ENCODE assay signal across 14 cellular contexts in genomic region chr1:38475624-38476005, GRCh38.
A peak's percentile ranks its signal among the peaks of the same experiment; 100 is the strongest.
DNase-seq lines count a peak whose midpoint lies in the region; ATAC-seq, FAIRE-seq and TF ChIP-seq lines count a peak whose summit lies in the region.
"Had no signal": no experiment of that assay in that cellular context is flagged by ENCODE, and none has a peak within 500 bp of the region (broad histone marks: within the 10 kb centered on the region; RNA-seq: fewer than 3 reads in every experiment).

No MANE protein-coding gene starts in this region.

- peak overlapping the region; percentile 85 to 90 for H3K4me3 Mint-ChIP-seq in stimulated activated naive B cell treated with anti-CD40 and anti-IgM and Interleukin-4, amounts not matched to agents 10 μg/mL and 1 μg/mL and 100 μg/mL, for 72 hours
- H3K4me3 Mint-ChIP-seq in Calu3 (ENCODE audit: low read depth, unreplicated experiment), result no peak overlapping the region

- peak overlapping the region; percentile 100 for H3K27ac Mint-ChIP-seq in stimulated activated naive B cell treated with anti-CD40 and anti-IgM and Interleukin-4, amounts not matched to agents 10 μg/mL and 1 μg/mL and 100 μg/mL, for 72 hours
- no peak overlapping the region for H3K27ac Mint-ChIP-seq in Calu3 (ENCODE audit: unreplicated experiment)
- H3K27ac Mint-ChIP-seq: activated CD4-positive, alpha-beta T cell treated with anti-CD3 and anti-CD28 coated beads, Interleukin-2, amount 10 ng/mL, durations not matched to agents 24 days and 14 days had no signal

- no peak for DNase-seq in Peyer's patch
- no peak for DNase-seq in kidney
- no peak for DNase-seq in stimulated activated naive B cell treated with anti-CD40 and anti-IgM and Interleukin-4, amounts not matched to agents 10 μg/mL and 1 μg/mL and 100 μg/mL, for 72 hours
- DNase-seq in NOMO-1 (lab: John Stamatoyannopoulos, UW; ENCODE audit: unreplicated experiment in 2 of 2), result no peak
- DNase-seq in NCI-H226, result no peak
- no peak for DNase-seq in Calu3
- DNase-seq in NCI-H2081 treated with DMSO at 0.1 percent for 48 hours (lab: John Stamatoyannopoulos, UW), result no peak
- DNase-seq: activated CD4-positive, alpha-beta T cell treated with anti-CD3 and anti-CD28 coated beads, Interleukin-2, amount 10 ng/mL, durations not matched to agents 24 days and 14 days; activated gamma-delta T cell; central memory CD4-positive, alpha-beta T cell; occipital lobe; stimulated activated CD4-positive, alpha-beta T cell treated with anti-CD3 and anti-CD28 coated beads, Interleukin-2, amount 100 ng/mL, for 24 hours had no signal

- peak overlapping the region in 3 of 4 donors; percentile 25 to 38 (median 26) for H3K4me3 ChIP-seq in Peyer's patch
- peak overlapping the region in 1 of 2 donors; percentile 36 for H3K4me3 ChIP-seq in kidney (ENCODE audit: low read length in 2 of 2)

- BruUV-seq in Calu3 (replicated peaks; lab: Mats Ljungman, UMichigan), result no TSS peak

- H3K27ac ChIP-seq in Peyer's patch (peak overlapping the region in 3 of 4 donors; percentile 8 to 91 (median 87)), kidney (ENCODE audit: low read depth in 2 of 2, low read length in 2 of 2) (peak overlapping the region; percentile 38 to 68)

- CTCF ChIA-PET in Calu3 (lab: Charles Lee), result no interaction called here

- no peak overlapping the region for H3K9ac ChIP-seq in kidney (ENCODE audit: low read length in 2 of 2)

- H3K4me1 Mint-ChIP-seq in stimulated activated naive B cell treated with anti-CD40 and anti-IgM and Interleukin-4, amounts not matched to agents 10 μg/mL and 1 μg/mL and 100 μg/mL, for 72 hours, result peaks cover 38 to 54% of the 10 kb centered on the region in 2 donors
- no peaks in the 10 kb centered on the region for H3K4me1 Mint-ChIP-seq in Calu3 (ENCODE audit: low read depth, unreplicated experiment)

- H3K4me1 ChIP-seq in Peyer's patch (peaks cover 0 to 8% (median 4%) of the 10 kb centered on the region in 4 donors), kidney (ENCODE audit: control insufficient read depth in 1 of 2, insufficient read depth in 1 of 2, low read depth in 1 of 2, low read length in 2 of 2) (peaks cover 0 to 8% of the 10 kb centered on the region in 2 donors)

- H3K9me3 ChIP-seq in Peyer's patch (no peaks in the 10 kb centered on the region), kidney (ENCODE audit: control insufficient read depth in 1 of 2, low read length in 2 of 2) (no peaks in the 10 kb centered on the region)

- peaks cover 11 to 13% of the 10 kb centered on the region in 2 donors for H3K9me3 Mint-ChIP-seq in stimulated activated naive B cell treated with anti-CD40 and anti-IgM and Interleukin-4, amounts not matched to agents 10 μg/mL and 1 μg/mL and 100 μg/mL, for 72 hours
- no peaks in the 10 kb centered on the region for H3K9me3 Mint-ChIP-seq in Calu3 (ENCODE audit: low read depth, unreplicated experiment)
- H3K9me3 Mint-ChIP-seq: activated CD4-positive, alpha-beta T cell treated with anti-CD3 and anti-CD28 coated beads, Interleukin-2, amount 10 ng/mL, durations not matched to agents 24 days and 14 days had no signal

- peak; percentile 5 for ATAC-seq in GM19438 (IDR thresholded peaks at IDR 0.05; ENCODE audit: low read depth, unreplicated experiment)
- ATAC-seq in stimulated activated naive B cell treated with anti-CD40 and anti-IgM and Interleukin-4, amounts not matched to agents 10 μg/mL and 1 μg/mL and 100 μg/mL, for 72 hours (replicated peaks), result no peak

- no peak for FAIRE-seq in kidney (lab: Jason Lieb, UNC)
- FAIRE-seq: HTR-8/SVneo had no signal

- H3K36me3 ChIP-seq in Peyer's patch (no peaks in the 10 kb centered on the region), kidney (ENCODE audit: control insufficient read depth in 1 of 2, insufficient read depth in 2 of 2, low read length in 2 of 2) (no peaks in the 10 kb centered on the region)

- no peaks in the 10 kb centered on the region for H3K27me3 Mint-ChIP-seq in stimulated activated naive B cell treated with anti-CD40 and anti-IgM and Interleukin-4, amounts not matched to agents 10 μg/mL and 1 μg/mL and 100 μg/mL, for 72 hours
- H3K27me3 Mint-ChIP-seq in Calu3 (ENCODE audit: unreplicated experiment), result peaks cover 96% of the 10 kb centered on the region

- TF ChIP-seq CTCF in Peyer's patch (IDR thresholded peaks at IDR 0.05) (no peak), kidney (IDR thresholded peaks at IDR 0.05; ENCODE audit: borderline replicate concordance, extremely low read depth, insufficient read depth) (no peak), Calu3 (IDR thresholded peaks at IDR 0.05; ENCODE audit: unreplicated experiment) (no peak)

- H3K27me3 ChIP-seq in Peyer's patch, result peaks cover 0 to 6% of the 10 kb centered on the region in 2 donors

- peaks cover 10 to 12% of the 10 kb centered on the region in 2 donors for H3K36me3 Mint-ChIP-seq in stimulated activated naive B cell treated with anti-CD40 and anti-IgM and Interleukin-4, amounts not matched to agents 10 μg/mL and 1 μg/mL and 100 μg/mL, for 72 hours
- H3K36me3 Mint-ChIP-seq in Calu3 (ENCODE audit: insufficient read depth, unreplicated experiment), result no peaks in the 10 kb centered on the region

- no peak for TF ChIP-seq POLR2A in Peyer's patch (IDR thresholded peaks at IDR 0.05)

- intact Hi-C loops in kidney (cut with DNase I) (no loop called here), Calu3 (cut with micrococcal nuclease; ENCODE audit: unreplicated experiment) (no loop called here)
